ENCODE assay signal across 20 cellular contexts in the genomic region with DNA sequence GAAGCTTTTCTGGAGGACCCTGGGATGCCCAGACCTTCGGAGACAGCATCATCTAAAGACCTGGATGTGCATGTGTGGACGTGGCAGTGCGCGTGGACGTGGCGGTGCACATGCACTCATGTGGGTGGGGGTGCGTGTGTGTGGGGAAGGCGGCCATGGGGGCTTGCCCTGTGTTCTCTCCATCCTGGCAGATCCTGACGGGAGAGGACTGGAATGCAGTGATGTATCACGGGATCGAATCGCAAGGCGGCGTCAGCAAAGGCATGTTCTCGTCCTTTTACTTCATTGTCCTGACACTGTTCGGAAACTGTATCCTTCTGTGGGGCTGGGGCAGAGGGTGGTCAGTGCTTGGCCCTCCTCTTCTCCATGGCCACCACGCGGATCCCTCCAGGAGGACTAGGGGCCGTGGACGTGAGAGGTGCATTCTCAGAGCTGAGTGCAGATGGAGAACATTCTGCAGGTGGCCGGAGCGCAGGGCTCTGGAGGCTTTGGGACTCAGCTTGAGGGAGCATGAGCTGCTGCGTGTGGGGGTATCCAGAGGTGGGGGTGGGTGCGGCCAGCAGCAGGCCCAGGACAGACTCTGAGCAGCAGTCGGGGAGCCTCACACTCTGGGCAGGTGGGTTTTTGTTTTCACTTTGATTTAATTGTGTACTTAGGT.
DNase-seq lines count a peak whose midpoint lies in the region; ATAC-seq and TF ChIP-seq lines count a peak whose summit lies in the region.
"Had no signal": no experiment of that assay in that cellular context is flagged by ENCODE, and none has a peak within 500 bp of the region (broad histone marks: within the 10 kb centered on the region; RNA-seq: fewer than 3 reads in every experiment).

No MANE protein-coding gene starts in this region.

- H3K36me3 ChIP-seq in endodermal cell (ENCODE audit: control insufficient read depth, insufficient read depth, low read length) = no peaks in the 10 kb centered on the region
- H3K36me3 ChIP-seq: HAP-1, MG63 had no signal

- no peak for TF ChIP-seq CTCF in endodermal cell (conservative IDR thresholded peaks at IDR 0.05)
- TF ChIP-seq CTCF in natural killer cell (IDR thresholded peaks at IDR 0.05) = no peak

- intact Hi-C loops in Right ventricle myocardium superior (cut with DNase I) (no loop called here), right cardiac atrium (cut with DNase I) (no loop called here), natural killer cell (cut with micrococcal nuclease) (no loop called here)

- H3K27me3 Mint-ChIP-seq in endodermal cell (ENCODE audit: insufficient read depth) (no peaks in the 10 kb centered on the region), natural killer cell (ENCODE audit: low read depth in 2 of 2) (peaks cover 4 to 8% of the 10 kb centered on the region in 2 donors)
- H3K27me3 Mint-ChIP-seq: CD4-positive, CD25-positive, alpha-beta regulatory T cell had no signal

- 88% methylated on average over 25 of the region's 25 CpGs for WGBS in right cardiac atrium
- 89 to 96% methylated on average over 23 to 25 of the region's 25 CpGs for WGBS in endodermal cell (ENCODE audit: insufficient coverage in 1 of 2, insufficient read length in 1 of 2), 2 experiments

- H3K4me3 ChIP-seq in right cardiac atrium (ENCODE audit: low read length) (no peak overlapping the region), endodermal cell (ENCODE audit: low read length) (no peak overlapping the region)
- H3K4me3 ChIP-seq: GM12878, HAP-1, MG63 had no signal

- H3K4me1 ChIP-seq in right cardiac atrium (ENCODE audit: control insufficient read depth, insufficient read depth, low read length) (no peaks in the 10 kb centered on the region), endodermal cell (ENCODE audit: control insufficient read depth, insufficient read depth, low read length) (no peaks in the 10 kb centered on the region)
- H3K4me1 ChIP-seq: HAP-1 had no signal

- H3K9ac ChIP-seq in endodermal cell (ENCODE audit: extremely low read depth, low read length, poor library complexity, severe bottlenecking) = no peak overlapping the region
- H3K9ac ChIP-seq: KMS-11 had no signal

- H3K4me1 Mint-ChIP-seq in endodermal cell = peaks cover 5% of the 10 kb centered on the region
- H3K4me1 Mint-ChIP-seq in natural killer cell = no peaks in the 10 kb centered on the region
- H3K4me1 Mint-ChIP-seq: CD4-positive, CD25-positive, alpha-beta regulatory T cell had no signal

- H3K27ac Mint-ChIP-seq in endodermal cell (no peak overlapping the region), natural killer cell (no peak overlapping the region)
- H3K27ac Mint-ChIP-seq: CD4-positive, CD25-positive, alpha-beta regulatory T cell had no signal

- peak; percentile 20 for DNase-seq in Right ventricle myocardium superior
- no peak for DNase-seq in right cardiac atrium
- peak; percentile 31 for DNase-seq in endodermal cell
- peak; percentile 11 for DNase-seq in natural killer cell
- DNase-seq in ureter (ENCODE audit: low spot score) = peak; percentile 31
- no peak for DNase-seq in 8988T
- DNase-seq in effector CD4-positive, alpha-beta T cell = no peak
- DNase-seq in NOMO-1 treated with DMSO at 0.1 percent for 48 hours (lab: John Stamatoyannopoulos, UW; ENCODE audit: unreplicated experiment) = no peak
- DNase-seq: AML-193; CD4-positive, CD25-positive, alpha-beta regulatory T cell; DMS79; MG63; NCI-H1105 treated with DMSO at 0.1 percent for 48 hours; NCI-H187; NCI-H2171; NCI-H446 treated with DMSO at 0.1 percent for 48 hours had no signal

- H3K9me3 Mint-ChIP-seq in endodermal cell (no peaks in the 10 kb centered on the region), natural killer cell (no peaks in the 10 kb centered on the region)

- H3K27me3 ChIP-seq in right cardiac atrium (ENCODE audit: control insufficient read depth, insufficient read depth) (no peaks in the 10 kb centered on the region), endodermal cell (ENCODE audit: control insufficient read depth, insufficient read depth, low read length, poor library complexity, severe bottlenecking) (no peaks in the 10 kb centered on the region)
- H3K27me3 ChIP-seq: MG63 had no signal

- H3K27ac ChIP-seq in right cardiac atrium (ENCODE audit: low read length) = no peak overlapping the region
- H3K27ac ChIP-seq in endodermal cell (ENCODE audit: low read depth, low read length) = no peak overlapping the region
- H3K27ac ChIP-seq: KMS-11 had no signal

- no peaks in the 10 kb centered on the region for H3K9me3 ChIP-seq in right cardiac atrium (ENCODE audit: control insufficient read depth, low read length)
- H3K9me3 ChIP-seq in endodermal cell (ENCODE audit: control insufficient read depth, low read length) = peaks cover 13% of the 10 kb centered on the region
- H3K9me3 ChIP-seq: HAP-1, MG63 had no signal

- H3K36me3 Mint-ChIP-seq in endodermal cell (ENCODE audit: low read depth) (no peaks in the 10 kb centered on the region), natural killer cell (no peaks in the 10 kb centered on the region)
- H3K36me3 Mint-ChIP-seq: CD4-positive, CD25-positive, alpha-beta regulatory T cell had no signal

- no peak for ATAC-seq in Right ventricle myocardium superior (ENCODE audit: poor library complexity)
- no peak for ATAC-seq in right cardiac atrium
- ATAC-seq in natural killer cell = no peak
- ATAC-seq: GM12878, HepG2 had no signal

- H3K4me3 Mint-ChIP-seq in endodermal cell (no peak overlapping the region), natural killer cell (no peak overlapping the region)
- H3K4me3 Mint-ChIP-seq: CD4-positive, CD25-positive, alpha-beta regulatory T cell had no signal

Comparison
In these comparisons a context has a peak if more than half of its experiments do, and no peak if none do; other contexts are left out.
1. DNase-seq: peak in Right ventricle myocardium superior (single experiment), endodermal cell (single experiment), natural killer cell (single experiment) and ureter (single experiment); none in right cardiac atrium (0 of 3), 8988T (single experiment), effector CD4-positive, alpha-beta T cell (single experiment) and NOMO-1 treated with DMSO at 0.1 percent for 48 hours (single experiment).